Comparison of ENCODE assay signal across 14 cellular contexts in the genomic region with DNA sequence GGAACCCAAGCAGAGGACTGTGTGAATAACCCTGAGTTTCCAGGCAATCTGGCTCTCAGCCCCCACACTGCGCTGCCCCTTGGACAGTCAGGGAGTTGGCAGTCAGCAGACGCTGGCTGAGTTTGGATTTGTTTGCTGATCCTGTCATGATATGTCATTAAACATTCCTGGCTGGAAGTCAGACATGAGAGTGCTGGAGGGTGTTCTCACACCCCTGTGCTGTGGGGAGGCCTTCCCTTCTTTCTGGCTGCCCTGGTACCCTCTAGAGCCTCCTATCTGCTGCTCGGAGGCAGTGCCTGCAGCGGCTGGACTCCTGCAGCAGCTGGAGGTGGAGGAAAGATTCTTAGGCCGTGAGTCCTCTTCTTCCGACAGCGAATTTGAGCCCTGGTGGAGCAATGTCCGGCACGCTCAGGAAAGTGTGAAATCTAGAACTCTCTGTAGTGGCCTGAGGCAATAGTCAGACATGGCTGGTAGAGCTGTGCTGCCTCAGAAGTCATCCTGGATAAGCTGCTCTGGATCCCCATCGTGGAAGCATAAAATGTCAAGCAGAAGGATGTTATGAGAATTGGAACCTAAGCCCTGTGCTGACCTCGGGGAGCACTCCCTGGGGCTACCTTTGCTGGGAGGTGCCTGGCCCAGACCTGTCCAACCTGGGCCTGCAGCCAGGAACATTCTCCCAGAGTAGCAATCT.
DNase-seq lines count a peak whose midpoint lies in the region; TF ChIP-seq lines count a peak whose summit lies in the region.
"Had no signal": no experiment of that assay in that cellular context is flagged by ENCODE, and none has a peak within 500 bp of the region (broad histone marks: within the 10 kb centered on the region; RNA-seq: fewer than 3 reads in every experiment).

No MANE protein-coding gene starts in this region.

- no peak for DNase-seq in HFF-Myc (ENCODE audit: extremely low read depth, low read depth)
- peak; percentile 29 for DNase-seq in adipocyte (ENCODE audit: low read depth)
- peak; percentile 49 for DNase-seq in iPS-NIHi7 (ENCODE audit: extremely low spot score)
- no peak for DNase-seq in middle frontal gyrus (ENCODE audit: extremely low spot score, low spot score)
- no peak for DNase-seq in stimulated activated CD8-positive, alpha-beta memory T cell treated with anti-CD3 and anti-CD28 coated beads, Interleukin-4, amount 100 ng/mL, for 48 hours
- no peak for DNase-seq in NCI-H2107 (lab: John Stamatoyannopoulos, UW)
- DNase-seq in activated CD4-positive, alpha-beta T cell treated with anti-CD3 and anti-CD28 coated beads for 4 hours, result no peak
- DNase-seq: activated CD4-positive, alpha-beta memory T cell treated with anti-CD3 and anti-CD28 coated beads for 36 hours; activated naive CD8-positive, alpha-beta T cell treated with anti-CD3 and anti-CD28 coated beads for 36 hours; foreskin melanocyte; NCI-H1105 treated with DMSO at 0.1 percent for 48 hours; stimulated activated CD4-positive, alpha-beta T cell treated with anti-CD3 and anti-CD28 coated beads, Interleukin-12 subunit alpha, Interleukin-12 subunit beta, amount 100 ng/mL, for 4 hours; stimulated activated naive CD4-positive, alpha-beta T cell treated with Interleukin-2 at 50 U/mL for 16 hours had no signal

- peaks cover 7% of the 10 kb centered on the region for H3K4me1 ChIP-seq in adipocyte (ENCODE audit: control insufficient read depth, insufficient read depth, low read length)

- TF ChIP-seq CTCF in 22Rv1 (IDR thresholded peaks at IDR 0.05) (peak; percentile 25; the same call in 1 of the 2 replicates), HFF-Myc (IDR thresholded peaks at IDR 0.05; ENCODE audit: low read depth, low read length, missing control alignments) (peak; percentile 12)

- no peaks in the 10 kb centered on the region for H3K27me3 ChIP-seq in adipocyte (replicated peaks; ENCODE audit: control insufficient read depth, insufficient read depth, low read length)

- peak overlapping the region; percentile 35 for H3K9ac ChIP-seq in adipocyte (ENCODE audit: low read length)

- no peaks in the 10 kb centered on the region for H3K36me3 ChIP-seq in adipocyte (ENCODE audit: control insufficient read depth, insufficient read depth, low read length, severe bottlenecking)

- no peaks in the 10 kb centered on the region for H3K9me3 ChIP-seq in adipocyte (ENCODE audit: control insufficient read depth, low read length)

- no peak overlapping the region for H3K27ac ChIP-seq in 22Rv1

- H3K4me3 ChIP-seq in HFF-Myc (replicated peaks; ENCODE audit: low read depth, low read length) (no peak overlapping the region), adipocyte (ENCODE audit: low read length) (no peak overlapping the region)

Comparison
In these comparisons a context has a peak if more than half of its experiments do, and no peak if none do; other contexts are left out.
1. DNase-seq: peak in adipocyte (single experiment) and iPS-NIHi7 (single experiment); none in HFF-Myc (single experiment), middle frontal gyrus (single experiment), stimulated activated CD8-positive, alpha-beta memory T cell treated with anti-CD3 and anti-CD28 coated beads, Interleukin-4, amount 100 ng/mL, for 48 hours (single experiment), NCI-H2107 (single experiment) and activated CD4-positive, alpha-beta T cell treated with anti-CD3 and anti-CD28 coated beads for 4 hours (0 of 2).